25 cellular contexts compared by ENCODE assay signal in genomic region chr10:60911216-60911615, GRCh38. TPM values are rescaled to one million over a fixed set of nuclear protein-coding genes. Genes with fewer than 3 reads are reported as not detected.
DNase-seq lines count a peak whose midpoint lies in the region; ATAC-seq and TF ChIP-seq lines count a peak whose summit lies in the region.
"Had no signal": no experiment of that assay in that cellular context is flagged by ENCODE, and none has a peak within 500 bp of the region (broad histone marks: within the 10 kb centered on the region; RNA-seq: fewer than 3 reads in every experiment).

No MANE protein-coding gene starts in this region.

- H3K4me3 ChIP-seq in CD4-positive, alpha-beta memory T cell (ENCODE audit: low read length in 2 of 2) = no peak overlapping the region
- H3K4me3 ChIP-seq in spleen (no peak overlapping the region), GM23338 (no peak overlapping the region), WERI-Rb-1 (ENCODE audit: low read depth, low read length) (no peak overlapping the region)
- H3K4me3 ChIP-seq: esophagus squamous epithelium, gastroesophageal sphincter, lower lobe of right lung, SK-N-MC, thyroid gland had no signal

- H3K9me3 ChIP-seq in CD4-positive, alpha-beta memory T cell (ENCODE audit: control insufficient read depth in 1 of 2, low read length in 2 of 2) = no peaks in the 10 kb centered on the region
- H3K9me3 ChIP-seq in spleen = peaks cover 0 to 13% (median 8%) of the 10 kb centered on the region in 8 donors
- H3K9me3 ChIP-seq in WERI-Rb-1 (ENCODE audit: severe bottlenecking) = no peaks in the 10 kb centered on the region
- H3K9me3 ChIP-seq: gastroesophageal sphincter, lower lobe of right lung, neutrophil, thyroid gland had no signal

- H3K36me3 ChIP-seq in CD4-positive, alpha-beta memory T cell (ENCODE audit: insufficient read depth, low read length) = no peaks in the 10 kb centered on the region
- no peaks in the 10 kb centered on the region for H3K36me3 ChIP-seq in spleen
- peaks cover 6% of the 10 kb centered on the region; the same call in 1 of the 2 replicates for H3K36me3 ChIP-seq in GM23338 (ENCODE audit: insufficient read depth)
- peaks cover 21% of the 10 kb centered on the region for H3K36me3 ChIP-seq in WERI-Rb-1
- H3K36me3 ChIP-seq: esophagus squamous epithelium, gastroesophageal sphincter, lower lobe of right lung, neutrophil, thyroid gland had no signal

- H3K27ac Mint-ChIP-seq in CD4-positive, alpha-beta memory T cell = no peak overlapping the region
- H3K27ac Mint-ChIP-seq in WTC11 = peak overlapping the region; percentile 9; the same call in 1 of the 2 replicates
- peak overlapping the region; percentile 1 for H3K27ac Mint-ChIP-seq in mesothelial cell of epicardium
- no peak overlapping the region for H3K27ac Mint-ChIP-seq in endothelial cell (ENCODE audit: unreplicated experiment)
- H3K27ac Mint-ChIP-seq in GM23338 = no peak overlapping the region
- H3K27ac Mint-ChIP-seq in stimulated activated naive CD8-positive, alpha-beta T cell treated with anti-CD3 and anti-CD28 coated beads, Interleukin-15, amount 100 ng/mL, for 72 hours = peak overlapping the region in 1 of 2 donors; percentile 42
- H3K27ac Mint-ChIP-seq: activated CD4-positive, alpha-beta memory T cell treated with anti-CD3 and anti-CD28 coated beads, Interleukin-2, amount 10 ng/mL, durations not matched to agents 7 days and 5 days; activated naive CD8-positive, alpha-beta T cell treated with anti-CD3 and anti-CD28 coated beads, Interleukin-2, amount 50 U/mL, for 24 hours; CD4-positive, alpha-beta T cell; stimulated activated naive B cell treated with anti-CD40 and anti-IgM and Interleukin-4, amounts not matched to agents 10 μg/mL and 1 μg/mL and 100 μg/mL, for 72 hours had no signal

- no peaks in the 10 kb centered on the region for H3F3A ChIP-seq in GM23338 (replicated peaks; ENCODE audit: low read depth)

- peaks cover 10 to 11% (median 11%) of the 10 kb centered on the region in 4 donors for H3K4me1 Mint-ChIP-seq in CD4-positive, alpha-beta memory T cell
- H3K4me1 Mint-ChIP-seq in WTC11 = peaks cover 2% of the 10 kb centered on the region; the same call in 1 of the 2 replicates
- H3K4me1 Mint-ChIP-seq in mesothelial cell of epicardium = peaks cover 24% of the 10 kb centered on the region
- peaks cover 16% of the 10 kb centered on the region for H3K4me1 Mint-ChIP-seq in endothelial cell (ENCODE audit: unreplicated experiment)
- H3K4me1 Mint-ChIP-seq in GM23338 = peaks cover 3% of the 10 kb centered on the region; the same call in 1 of the 3 replicates
- peaks cover 10% of the 10 kb centered on the region for H3K4me1 Mint-ChIP-seq in stimulated activated naive CD8-positive, alpha-beta T cell treated with anti-CD3 and anti-CD28 coated beads, Interleukin-15, amount 100 ng/mL, for 72 hours

- H3K9me2 ChIP-seq in GM23338 (ENCODE audit: insufficient read depth) = 0 out of 2 replicates have a peak, but pooled peaks cover 7% of the 10 kb centered on the region

- peaks cover 0 to 8% (median 2%) of the 10 kb centered on the region in 8 donors for H3K9me3 Mint-ChIP-seq in CD4-positive, alpha-beta memory T cell
- H3K9me3 Mint-ChIP-seq in WTC11 (peaks cover 15% of the 10 kb centered on the region), mesothelial cell of epicardium (peaks cover 15% of the 10 kb centered on the region), endothelial cell (ENCODE audit: unreplicated experiment) (no peaks in the 10 kb centered on the region), GM23338 (peaks cover 8% of the 10 kb centered on the region)
- H3K9me3 Mint-ChIP-seq in stimulated activated naive CD8-positive, alpha-beta T cell treated with anti-CD3 and anti-CD28 coated beads, Interleukin-15, amount 100 ng/mL, for 72 hours = peaks cover 4 to 14% of the 10 kb centered on the region in 2 donors
- H3K9me3 Mint-ChIP-seq: activated CD4-positive, alpha-beta memory T cell treated with anti-CD3 and anti-CD28 coated beads, Interleukin-2, amount 10 ng/mL, durations not matched to agents 7 days and 5 days; CD4-positive, alpha-beta T cell had no signal

- H3K27me3 Mint-ChIP-seq in CD4-positive, alpha-beta memory T cell = peaks cover 14 to 18% of the 10 kb centered on the region in 2 donors
- H3K27me3 Mint-ChIP-seq in WTC11 (ENCODE audit: low read depth) (no peaks in the 10 kb centered on the region), mesothelial cell of epicardium (ENCODE audit: low read depth) (no peaks in the 10 kb centered on the region), endothelial cell (ENCODE audit: unreplicated experiment) (no peaks in the 10 kb centered on the region), GM23338 (ENCODE audit: insufficient read depth, low read depth, poor library complexity) (no peaks in the 10 kb centered on the region)
- peaks cover 13% of the 10 kb centered on the region for H3K27me3 Mint-ChIP-seq in stimulated activated naive CD8-positive, alpha-beta T cell treated with anti-CD3 and anti-CD28 coated beads, Interleukin-15, amount 100 ng/mL, for 72 hours
- H3K27me3 Mint-ChIP-seq: activated naive CD8-positive, alpha-beta T cell treated with anti-CD3 and anti-CD28 coated beads, Interleukin-2, amount 50 U/mL, for 24 hours; stimulated activated naive B cell treated with anti-CD40 and anti-IgM and Interleukin-4, amounts not matched to agents 10 μg/mL and 1 μg/mL and 100 μg/mL, for 72 hours had no signal

- no peaks in the 10 kb centered on the region for H3K79me2 ChIP-seq in GM23338 (replicated peaks; ENCODE audit: insufficient read depth)

- ATAC-seq in WTC11 = no peak
- no peak for ATAC-seq in GM23338
- ATAC-seq in stimulated activated naive CD8-positive, alpha-beta T cell treated with anti-CD3 and anti-CD28 coated beads, Interleukin-15, amount 100 ng/mL, for 72 hours = no peak
- ATAC-seq: activated naive CD8-positive, alpha-beta T cell treated with anti-CD3 and anti-CD28 coated beads, Interleukin-2, amount 50 U/mL, for 24 hours; gastroesophageal sphincter had no signal

- no peaks in the 10 kb centered on the region for H3K4me1 ChIP-seq in CD4-positive, alpha-beta memory T cell (ENCODE audit: insufficient read depth, low read length)
- peaks cover 6 to 36% (median 19%) of the 10 kb centered on the region in 6 donors for H3K4me1 ChIP-seq in spleen
- no peaks in the 10 kb centered on the region for H3K4me1 ChIP-seq in GM23338 (ENCODE audit: insufficient read depth)

- H3K27ac ChIP-seq in CD4-positive, alpha-beta memory T cell (ENCODE audit: low read depth, low read length) = no peak overlapping the region
- H3K27ac ChIP-seq in spleen (peak overlapping the region; percentile 1 to 73 (median 61)), GM23338 (ENCODE audit: low read depth) (no peak overlapping the region), WERI-Rb-1 (no peak overlapping the region)
- H3K27ac ChIP-seq: neutrophil, SK-N-MC had no signal

- peak overlapping the region in 5 of 8 donors; percentile 3 to 68 (median 11) for H3K4me3 Mint-ChIP-seq in CD4-positive, alpha-beta memory T cell
- no peak overlapping the region for H3K4me3 Mint-ChIP-seq in WTC11
- H3K4me3 Mint-ChIP-seq in mesothelial cell of epicardium = no peak overlapping the region
- no peak overlapping the region for H3K4me3 Mint-ChIP-seq in endothelial cell (ENCODE audit: unreplicated experiment)
- no peak overlapping the region for H3K4me3 Mint-ChIP-seq in GM23338
- no peak overlapping the region for H3K4me3 Mint-ChIP-seq in stimulated activated naive CD8-positive, alpha-beta T cell treated with anti-CD3 and anti-CD28 coated beads, Interleukin-15, amount 100 ng/mL, for 72 hours
- H3K4me3 Mint-ChIP-seq: activated CD4-positive, alpha-beta memory T cell treated with anti-CD3 and anti-CD28 coated beads, Interleukin-2, amount 10 ng/mL, durations not matched to agents 7 days and 5 days; activated naive CD8-positive, alpha-beta T cell treated with anti-CD3 and anti-CD28 coated beads, Interleukin-2, amount 50 U/mL, for 24 hours; CD4-positive, alpha-beta T cell had no signal

- no peaks in the 10 kb centered on the region for H4K20me1 ChIP-seq in GM23338 (replicated peaks; ENCODE audit: insufficient read depth)

- TF ChIP-seq CTCF in WTC11 (IDR thresholded peaks at IDR 0.05) = no peak
- no peak for TF ChIP-seq CTCF in mesothelial cell of epicardium (IDR thresholded peaks at IDR 0.05; ENCODE audit: unreplicated experiment)
- TF ChIP-seq CTCF in spleen (IDR thresholded peaks at IDR 0.05 in 8 of 11, conservative IDR thresholded peaks at IDR 0.05 in 3 of 11) = no peak
- TF ChIP-seq CTCF in endothelial cell (IDR thresholded peaks at IDR 0.05; ENCODE audit: unreplicated experiment) = no peak
- TF ChIP-seq CTCF in GM23338 (conservative IDR thresholded peaks at IDR 0.05; ENCODE audit: low read depth in 2 of 2) = no peak
- no peak for TF ChIP-seq CTCF in WERI-Rb-1 (IDR thresholded peaks at IDR 0.05; ENCODE audit: low read depth, low read length)

- H3K27me3 ChIP-seq in CD4-positive, alpha-beta memory T cell (ENCODE audit: insufficient read depth, low read length) = no peaks in the 10 kb centered on the region
- H3K27me3 ChIP-seq in spleen (replicated peaks in 1 of 7) (no peaks in the 10 kb centered on the region), GM23338 (ENCODE audit: insufficient read depth) (no peaks in the 10 kb centered on the region), WERI-Rb-1 (ENCODE audit: insufficient read depth, low read depth, severe bottlenecking) (no peaks in the 10 kb centered on the region)
- H3K27me3 ChIP-seq: esophagus squamous epithelium, gastroesophageal sphincter, neutrophil, thyroid gland had no signal

- no peak for TF ChIP-seq POLR2A in spleen (IDR thresholded peaks at IDR 0.05)

- H2AFZ ChIP-seq in GM23338 = no peak overlapping the region

- intact Hi-C loops in CD4-positive, alpha-beta memory T cell (cut with micrococcal nuclease) = no loop called here
- intact Hi-C loops in spleen (cut with DNase I; ENCODE audit: low total_unique reads) = no loop called here

- H3K4me2 ChIP-seq in GM23338 = no peak overlapping the region

- no peak for DNase-seq in CD4-positive, alpha-beta memory T cell
- DNase-seq in WTC11 (ENCODE audit: low spot score) (no peak), mesothelial cell of epicardium (ENCODE audit: low spot score in 2 of 2, unreplicated experiment in 2 of 2) (no peak), spleen (no peak), endothelial cell (ENCODE audit: low spot score) (no peak), GM23338 (ENCODE audit: low spot score) (no peak), WERI-Rb-1 (no peak)
- no peak for DNase-seq in stimulated activated naive CD8-positive, alpha-beta T cell treated with anti-CD3 and anti-CD28 coated beads, Interleukin-15, amount 100 ng/mL, for 72 hours
- DNase-seq: activated CD4-positive, alpha-beta memory T cell treated with anti-CD3 and anti-CD28 coated beads, Interleukin-2, amount 10 ng/mL, durations not matched to agents 7 days and 5 days; activated effector memory CD4-positive, alpha-beta T cell treated with anti-CD3 and anti-CD28 coated beads, Interleukin-2, amount 50 U/mL, for 16 hours; activated naive CD8-positive, alpha-beta T cell treated with anti-CD3 and anti-CD28 coated beads, Interleukin-2, amount 50 U/mL, for 24 hours; CD4-positive, alpha-beta T cell; esophagus squamous epithelium; HCEC 1CT; lower lobe of right lung; NCI-H1048; NCI-H187; NCI-H69; stimulated activated CD4-positive, alpha-beta T cell treated with anti-CD3 and anti-CD28 coated beads, Interleukin-4, amount 100 ng/mL, for 1 hour; stimulated activated naive B cell treated with anti-CD40 and anti-IgM and Interleukin-4, amounts not matched to agents 10 μg/mL and 1 μg/mL and 100 μg/mL, for 72 hours; T-helper 9 cell; thyroid gland had no signal

- CTCF ChIA-PET in CD4-positive, alpha-beta memory T cell (lab: Charles Lee; ENCODE audit: partially characterized antibody) = no interaction called here
- CTCF ChIA-PET in WTC11 (lab: Charles Lee) = no interaction called here

- H3K36me3 Mint-ChIP-seq in CD4-positive, alpha-beta memory T cell = no peaks in the 10 kb centered on the region
- H3K36me3 Mint-ChIP-seq in WTC11 (peaks cover 16% of the 10 kb centered on the region), mesothelial cell of epicardium (peaks cover 64% of the 10 kb centered on the region), endothelial cell (ENCODE audit: low read depth, unreplicated experiment) (peaks cover 5% of the 10 kb centered on the region), GM23338 (ENCODE audit: low read depth) (peaks cover 12% of the 10 kb centered on the region)

- POLR2A ChIA-PET in CD4-positive, alpha-beta memory T cell (lab: Charles Lee; ENCODE audit: partially characterized antibody) = no interaction called here
- POLR2A ChIA-PET in WTC11 (lab: Charles Lee) = no interaction called here

- WGBS in spleen, 5 donors = 79 to 89% (median 85%) methylated on average over 16 of the region's 16 CpGs

RNA-seq across cellular contexts. Expression of gene RHOBTB1, which starts 32.8 kb away (rescaled TPM):
- total RNA-seq in CD4-positive, alpha-beta memory T cell = under 1 TPM in 1 of 2 experiments, not detected in 1; 0.25 TPM
- not detected for polyA plus RNA-seq in CD4-positive, alpha-beta memory T cell
- total RNA-seq in WTC11 (2021) (6.9 to 8.3 TPM (median 7.3 TPM) in 3 replicates), mesothelial cell of epicardium (50.3 to 52.5 TPM (median 51.2 TPM) in 3 replicates), spleen (10 to 100 TPM; 12.1 to 49.2 (median 24.8) TPM), endothelial cell (ENCODE audit: unreplicated experiment) (20.3 TPM)
- polyA plus RNA-seq in spleen (10 to 100 TPM in 1 of 3 donors, 1 to 10 TPM in 2; 4.9 to 15.3 (median 4.9) TPM), GM23338 (2016; fragmentation: Nextera tagmentation; extraction: Ambion mirVana) (4.6 and 4.8 TPM in 2 replicates)
- total RNA-seq in GM23338 (2014; rRNA removed; shearing (Covaris generic)) = 13.2 and 24.8 TPM in 2 replicates
- total RNA-seq: CD4-positive, alpha-beta T cell had no signal

Comparison
In these comparisons a context has a peak if more than half of its experiments do, and no peak if none do; other contexts are left out.
1. H3K27ac ChIP-seq: peak in spleen (8 of 8); none in CD4-positive, alpha-beta memory T cell (single experiment), GM23338 (single experiment) and WERI-Rb-1 (single experiment).
2. H3K27ac Mint-ChIP-seq: peak in WTC11 (single experiment) and mesothelial cell of epicardium (single experiment); none in CD4-positive, alpha-beta memory T cell (0 of 7), endothelial cell (single experiment) and GM23338 (single experiment).
3. H3K4me3 Mint-ChIP-seq: peak in CD4-positive, alpha-beta memory T cell (5 of 8); none in WTC11 (single experiment), mesothelial cell of epicardium (single experiment), endothelial cell (single experiment), GM23338 (single experiment) and stimulated activated naive CD8-positive, alpha-beta T cell treated with anti-CD3 and anti-CD28 coated beads, Interleukin-15, amount 100 ng/mL, for 72 hours (0 of 2).